In the genomic region with DNA sequence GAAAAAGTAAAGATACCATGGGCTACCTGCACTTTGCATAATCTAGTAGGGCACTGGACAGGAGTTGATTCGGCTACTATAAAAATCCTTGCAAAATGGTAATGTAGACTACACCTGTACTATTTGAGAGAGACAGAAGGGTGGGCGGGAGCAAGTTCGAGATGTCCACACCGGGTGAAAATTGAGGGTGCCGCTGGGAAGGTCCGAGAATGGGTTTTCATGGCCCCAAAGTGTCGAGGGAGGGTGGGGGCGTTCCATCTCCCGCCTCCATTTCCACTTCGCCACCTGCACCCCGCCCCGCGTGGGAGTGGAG, we compare ENCODE assay signal across 8 cellular contexts. TPM values are rescaled to one million over a fixed set of nuclear protein-coding genes. Genes with fewer than 3 reads are reported as not detected.
DNase-seq lines count a peak whose midpoint lies in the region; ATAC-seq and TF ChIP-seq lines count a peak whose summit lies in the region.

No MANE protein-coding gene starts in this region.

- intact Hi-C loops in CD4-positive, alpha-beta T cell (cut with DNase I, micrococcal nuclease) = loop anchor here in 1 of 2 experiments (2.0 kb wide), 1 partner anchor 494 kb away; a partner anchor contains a TSS
- intact Hi-C loops in activated T-helper 2 cell treated with anti-CD3 and anti-CD28 coated beads, Interferon-gamma antibody, Interleukin-2, Interleukin-4, amounts not matched to agents 10 μg/mL and 5 μg/mL and 100 μg/mL, durations not matched to agents 14 hours and 24 hours and 36 hours (cut with micrococcal nuclease) = no loop called here

- TF ChIP-seq CTCF in CD4-positive, alpha-beta T cell (IDR thresholded peaks at IDR 0.05) = no peak
- TF ChIP-seq CTCF in kidney epithelial cell (IDR thresholded peaks at IDR 0.05; ENCODE audit: insufficient read depth, low read length, poor library complexity, severe bottlenecking) = no peak

- CTCF ChIA-PET in CD4-positive, alpha-beta T cell (lab: Charles Lee) = no interaction called here

- no peak for DNase-seq in CD4-positive, alpha-beta T cell
- no peak for DNase-seq in activated T-helper 2 cell treated with anti-CD3 and anti-CD28 coated beads, Interferon-gamma antibody, Interleukin-2, Interleukin-4, amounts not matched to agents 10 μg/mL and 5 μg/mL and 100 μg/mL, durations not matched to agents 14 hours and 24 hours and 36 hours (ENCODE audit: low spot score)
- DNase-seq in kidney epithelial cell (ENCODE audit: low read depth) = no peak
- DNase-seq in stimulated activated CD4-positive, alpha-beta T cell treated with anti-CD3 and anti-CD28 coated beads, Interleukin-4, amount 100 ng/mL, for 4 hours = no peak
- no peak for DNase-seq in SKM-1 (lab: John Stamatoyannopoulos, UW; ENCODE audit: unreplicated experiment)

- peak overlapping the region; percentile 91 for H3K4me3 ChIP-seq in kidney epithelial cell (ENCODE audit: low read depth, low read length)
- H3K4me3 ChIP-seq in thymus (ENCODE audit: low read length) = peak overlapping the region; percentile 74

- H3K27ac ChIP-seq in CD4-positive, alpha-beta T cell (ENCODE audit: low read depth, low read length) = peak overlapping the region; percentile 89
- peak overlapping the region; percentile 38 for H3K27ac ChIP-seq in thymus (ENCODE audit: low read depth)

- H3K4me1 Mint-ChIP-seq in CD4-positive, alpha-beta T cell (ENCODE audit: low read depth) = peaks cover 30% of the 10 kb centered on the region
- H3K4me1 Mint-ChIP-seq in activated T-helper 2 cell treated with anti-CD3 and anti-CD28 coated beads, Interferon-gamma antibody, Interleukin-2, Interleukin-4, amounts not matched to agents 10 μg/mL and 5 μg/mL and 100 μg/mL, durations not matched to agents 14 hours and 24 hours and 36 hours (ENCODE audit: low read depth) = peaks cover 12% of the 10 kb centered on the region

- H3K36me3 Mint-ChIP-seq in CD4-positive, alpha-beta T cell (ENCODE audit: low read depth) = peaks cover 35% of the 10 kb centered on the region
- peaks cover 20% of the 10 kb centered on the region for H3K36me3 Mint-ChIP-seq in activated T-helper 2 cell treated with anti-CD3 and anti-CD28 coated beads, Interferon-gamma antibody, Interleukin-2, Interleukin-4, amounts not matched to agents 10 μg/mL and 5 μg/mL and 100 μg/mL, durations not matched to agents 14 hours and 24 hours and 36 hours (ENCODE audit: low read depth)

- POLR2A ChIA-PET in CD4-positive, alpha-beta T cell (lab: Charles Lee) = interaction anchor here (1.0 kb wide), 1 partner anchor 37 kb away, joined by 3 read pairs; no protein-coding TSS in a partner anchor

- ATAC-seq in CD4-positive, alpha-beta T cell (ENCODE audit: poor library complexity) = no peak
- ATAC-seq in HG02870 (IDR thresholded peaks at IDR 0.05; ENCODE audit: unreplicated experiment) (peak; percentile 26), GM18873 (IDR thresholded peaks at IDR 0.05; ENCODE audit: low FRiP score, unreplicated experiment) (no peak)

- H3K4me1 ChIP-seq in thymus (ENCODE audit: control insufficient read depth, insufficient read depth, low read length) = peaks cover 5% of the 10 kb centered on the region

- H3K9me3 ChIP-seq in CD4-positive, alpha-beta T cell (ENCODE audit: control insufficient read depth, low read length) = no peaks in the 10 kb centered on the region
- H3K9me3 ChIP-seq in thymus (ENCODE audit: control insufficient read depth) = no peaks in the 10 kb centered on the region

- no peaks in the 10 kb centered on the region for H3K27me3 ChIP-seq in CD4-positive, alpha-beta T cell (ENCODE audit: control insufficient read depth, insufficient read depth, low read length)
- H3K27me3 ChIP-seq in kidney epithelial cell (ENCODE audit: control insufficient read depth, insufficient read depth, low read length) = no peaks in the 10 kb centered on the region
- no peaks in the 10 kb centered on the region for H3K27me3 ChIP-seq in thymus (ENCODE audit: control insufficient read depth, insufficient read depth)

- H3K9me3 Mint-ChIP-seq in CD4-positive, alpha-beta T cell = no peaks in the 10 kb centered on the region
- no peaks in the 10 kb centered on the region for H3K9me3 Mint-ChIP-seq in activated T-helper 2 cell treated with anti-CD3 and anti-CD28 coated beads, Interferon-gamma antibody, Interleukin-2, Interleukin-4, amounts not matched to agents 10 μg/mL and 5 μg/mL and 100 μg/mL, durations not matched to agents 14 hours and 24 hours and 36 hours

- no peaks in the 10 kb centered on the region for H3K27me3 Mint-ChIP-seq in CD4-positive, alpha-beta T cell
- peaks cover 8% of the 10 kb centered on the region for H3K27me3 Mint-ChIP-seq in activated T-helper 2 cell treated with anti-CD3 and anti-CD28 coated beads, Interferon-gamma antibody, Interleukin-2, Interleukin-4, amounts not matched to agents 10 μg/mL and 5 μg/mL and 100 μg/mL, durations not matched to agents 14 hours and 24 hours and 36 hours (ENCODE audit: low read depth)

- H3K4me3 Mint-ChIP-seq in CD4-positive, alpha-beta T cell = peak overlapping the region; percentile 95
- H3K4me3 Mint-ChIP-seq in activated T-helper 2 cell treated with anti-CD3 and anti-CD28 coated beads, Interferon-gamma antibody, Interleukin-2, Interleukin-4, amounts not matched to agents 10 μg/mL and 5 μg/mL and 100 μg/mL, durations not matched to agents 14 hours and 24 hours and 36 hours (ENCODE audit: low read depth) = peak overlapping the region; percentile 95

- 1% methylated on average over 13 of the region's 13 CpGs for WGBS in thymus

- H3K27ac Mint-ChIP-seq in CD4-positive, alpha-beta T cell = peak overlapping the region; percentile 88
- H3K27ac Mint-ChIP-seq in activated T-helper 2 cell treated with anti-CD3 and anti-CD28 coated beads, Interferon-gamma antibody, Interleukin-2, Interleukin-4, amounts not matched to agents 10 μg/mL and 5 μg/mL and 100 μg/mL, durations not matched to agents 14 hours and 24 hours and 36 hours = peak overlapping the region; percentile 93

- no peaks in the 10 kb centered on the region for H3K36me3 ChIP-seq in kidney epithelial cell (ENCODE audit: control insufficient read depth, insufficient read depth, low read length)
- H3K36me3 ChIP-seq in thymus (ENCODE audit: control insufficient read depth, insufficient read depth) = no peaks in the 10 kb centered on the region

RNA-seq across cellular contexts. Expression of a gene that starts 0.6 kb away (rescaled TPM):
- 10 to 100 TPM; 51.5 to 55.8 TPM for total RNA-seq in CD4-positive, alpha-beta T cell
- total RNA-seq in activated T-helper 2 cell treated with anti-CD3 and anti-CD28 coated beads, Interferon-gamma antibody, Interleukin-2, Interleukin-4, amounts not matched to agents 10 μg/mL and 5 μg/mL and 100 μg/mL, durations not matched to agents 14 hours and 24 hours and 36 hours = 66.6 and 67.0 TPM in 2 replicates
- 185 and 267 TPM in 2 replicates for total RNA-seq in kidney epithelial cell
- 62.9 TPM for polyA plus RNA-seq in thymus
